ENCODE assay signal across 28 cellular contexts in genomic region chr6:149186873-149187272, GRCh38.
"Had no signal": no experiment of that assay in that cellular context is flagged by ENCODE, and none has a peak within 500 bp of the region (broad histone marks: within the 10 kb centered on the region; RNA-seq: fewer than 3 reads in every experiment).

No MANE protein-coding gene starts in this region.

- H3K9me3 ChIP-seq: colonic mucosa, gastrocnemius medialis had no signal

- H3K36me3 ChIP-seq: colonic mucosa, esophagus muscularis mucosa, esophagus squamous epithelium, gastrocnemius medialis, gastroesophageal sphincter, heart left ventricle, heart right ventricle had no signal

- H3K27ac ChIP-seq: colonic mucosa, coronary artery, dorsolateral prefrontal cortex, epithelial cell of prostate, esophagus muscularis mucosa, esophagus squamous epithelium, foreskin keratinocyte, gastrocnemius medialis, gastroesophageal sphincter, heart left ventricle, heart right ventricle had no signal

- FAIRE-seq: colon, endometrium, endothelial cell of umbilical vein, frontal cortex had no signal

- ATAC-seq: effector memory CD8-positive, alpha-beta T cell; esophagus mucosa; foreskin keratinocyte; gastrocnemius medialis; gastroesophageal sphincter; heart left ventricle; heart right ventricle had no signal

- H3K4me3 ChIP-seq: colonic mucosa, coronary artery, dorsolateral prefrontal cortex, esophagus muscularis mucosa, esophagus squamous epithelium, gastrocnemius medialis, gastroesophageal sphincter, heart left ventricle, heart right ventricle had no signal

- H3K9me3 Mint-ChIP-seq: effector memory CD8-positive, alpha-beta T cell had no signal

- H3K4me3 Mint-ChIP-seq: dendritic cell treated with granulocyte-macrophage colony-stimulating factor and Interleukin-4, amounts not matched to agents 40 ng/mL and 50 ng/mL, for 4 days; effector memory CD8-positive, alpha-beta T cell had no signal

- DNase-seq: colonic mucosa; cortex of kidney; dermis blood vessel endothelial cell; dorsolateral prefrontal cortex; effector CD4-positive, alpha-beta T cell; effector CD8-positive, alpha-beta T cell; effector memory CD4-positive, alpha-beta T cell; effector memory CD8-positive, alpha-beta T cell; erythroblast; esophagus squamous epithelium; foreskin fibroblast; foreskin keratinocyte; foreskin melanocyte; gastrocnemius medialis; glutamatergic neuron; head of caudate nucleus; heart left ventricle; heart right ventricle had no signal

- H3K4me1 ChIP-seq: colonic mucosa, esophagus squamous epithelium, foreskin keratinocyte, gastrocnemius medialis, heart left ventricle, heart right ventricle had no signal

- H3K27ac Mint-ChIP-seq: dendritic cell treated with granulocyte-macrophage colony-stimulating factor and Interleukin-4, amounts not matched to agents 40 ng/mL and 50 ng/mL, for 4 days; effector memory CD8-positive, alpha-beta T cell had no signal

- H3K27me3 ChIP-seq: colonic mucosa, dorsolateral prefrontal cortex, esophagus muscularis mucosa, esophagus squamous epithelium, gastrocnemius medialis, gastroesophageal sphincter had no signal

- H3K27me3 Mint-ChIP-seq: dendritic cell treated with granulocyte-macrophage colony-stimulating factor and Interleukin-4, amounts not matched to agents 40 ng/mL and 50 ng/mL, for 4 days had no signal
